23 cellular contexts compared by ENCODE assay signal in genomic region chr16:88636488-88637265, GRCh38. TPM values are rescaled to one million over a fixed set of nuclear protein-coding genes. Genes with fewer than 3 reads are reported as not detected.
DNase-seq lines count a peak whose midpoint lies in the region; ATAC-seq and TF ChIP-seq lines count a peak whose summit lies in the region.
"Had no signal": no experiment of that assay in that cellular context is flagged by ENCODE, and none has a peak within 500 bp of the region (broad histone marks: within the 10 kb centered on the region; RNA-seq: fewer than 3 reads in every experiment).

No MANE protein-coding gene starts in this region.

- peak overlapping the region; percentile 77 for H2BK15ac ChIP-seq in mesenchymal stem cell (ENCODE audit: low read depth, poor library complexity, severe bottlenecking)

- no peak overlapping the region for H4K8ac ChIP-seq in mesenchymal stem cell (ENCODE audit: low read length)

- no peak overlapping the region for H2AK5ac ChIP-seq in mesenchymal stem cell (ENCODE audit: low read length, severe bottlenecking)

- H3K4ac ChIP-seq in mesenchymal stem cell (ENCODE audit: low read depth in 1 of 2, low read length in 2 of 2) = peak overlapping the region in 1 of 2 experiments; percentile 8

- intact Hi-C loops in activated CD4-positive, alpha-beta T cell treated with anti-CD3 and anti-CD28 coated beads for 36 hours (cut with DNase I, micrococcal nuclease) = loop anchor here in 1 of 2 experiments (10.0 kb wide), 1 partner anchor 148 kb away; the partner anchor contains the start of gene PIEZO1
- intact Hi-C loops in dorsolateral prefrontal cortex (cut with DNase I) = no loop called here

- H3K36me3 Mint-ChIP-seq in activated CD4-positive, alpha-beta T cell treated with anti-CD3 and anti-CD28 coated beads for 36 hours (ENCODE audit: low read depth) = peaks cover 8% of the 10 kb centered on the region
- no peaks in the 10 kb centered on the region for H3K36me3 Mint-ChIP-seq in T-helper 17 cell (ENCODE audit: low read depth)

- peaks cover 2% of the 10 kb centered on the region for H3K79me1 ChIP-seq in mesenchymal stem cell (replicated peaks; ENCODE audit: low read length, poor library complexity, severe bottlenecking)

- no peak overlapping the region for H3K18ac ChIP-seq in mesenchymal stem cell (ENCODE audit: low read depth in 1 of 2, low read length in 2 of 2)

- H3K9me3 ChIP-seq in BLaER1 (no peaks in the 10 kb centered on the region), T-helper 17 cell (ENCODE audit: control insufficient read depth, low read length, poor library complexity, severe bottlenecking) (no peaks in the 10 kb centered on the region), mesenchymal stem cell (ENCODE audit: control insufficient read depth, low read length) (no peaks in the 10 kb centered on the region)
- H3K9me3 ChIP-seq: breast epithelium had no signal

- H3K14ac ChIP-seq in mesenchymal stem cell (ENCODE audit: low read length in 2 of 2) = no peak overlapping the region

- H3K4me3 ChIP-seq in BLaER1 = no peak overlapping the region
- H3K4me3 ChIP-seq in mesenchymal stem cell (ENCODE audit: insufficient read depth in 1 of 2, low read depth in 1 of 2, low read length in 2 of 2) = no peak overlapping the region
- H3K4me3 ChIP-seq in dorsolateral prefrontal cortex = no peak overlapping the region
- H3K4me3 ChIP-seq: breast epithelium, GM12878, lung, PC-9 had no signal

- no peak overlapping the region for H3K9ac ChIP-seq in BLaER1
- no peak overlapping the region for H3K9ac ChIP-seq in mesenchymal stem cell (ENCODE audit: low read length)
- H3K9ac ChIP-seq: parathyroid adenoma had no signal

- peak overlapping the region; percentile 96 for H3K4me2 ChIP-seq in BLaER1
- no peak overlapping the region for H3K4me2 ChIP-seq in mesenchymal stem cell (ENCODE audit: low read length, poor library complexity, severe bottlenecking)
- H3K4me2 ChIP-seq: PC-9 had no signal

- peaks cover 44% of the 10 kb centered on the region for H3K4me1 Mint-ChIP-seq in activated CD4-positive, alpha-beta T cell treated with anti-CD3 and anti-CD28 coated beads for 36 hours
- peaks cover 35% of the 10 kb centered on the region for H3K4me1 Mint-ChIP-seq in T-helper 17 cell

- POLR2A ChIA-PET in activated CD4-positive, alpha-beta T cell treated with anti-CD3 and anti-CD28 coated beads for 36 hours (lab: Charles Lee) = interaction anchor here (0.6 to 0.9 kb wide), 2 partner anchors 13 to 463 kb away, joined by 3 to 5 read pairs; no protein-coding TSS in a partner anchor

- no peak for DNase-seq in activated CD4-positive, alpha-beta T cell treated with anti-CD3 and anti-CD28 coated beads for 36 hours
- DNase-seq in activated CD4-positive, alpha-beta T cell treated with anti-CD3 and anti-CD28 coated beads for 1 hour = no peak
- no peak for DNase-seq in T-helper 17 cell
- no peak for DNase-seq in mesenchymal stem cell
- DNase-seq in dorsolateral prefrontal cortex = no peak
- DNase-seq in NCI-H187 treated with DMSO at 0.1 percent for 48 hours (lab: John Stamatoyannopoulos, UW) = no peak
- DNase-seq: activated CD4-positive, CD25-positive, alpha-beta regulatory T cell; erythroblast; foreskin melanocyte; hippocampal formation; islet precursor cell; NCI-H82 had no signal

- H3K4me1 ChIP-seq in BLaER1 = peaks cover 97% of the 10 kb centered on the region
- peaks cover 26% of the 10 kb centered on the region for H3K4me1 ChIP-seq in mesenchymal stem cell (ENCODE audit: control insufficient read depth, insufficient read depth, low read depth, low read length)
- H3K4me1 ChIP-seq: parathyroid adenoma had no signal

- H3K27ac ChIP-seq in BLaER1 (no peak overlapping the region), mesenchymal stem cell (ENCODE audit: low read length, poor library complexity, severe bottlenecking) (no peak overlapping the region), dorsolateral prefrontal cortex (no peak overlapping the region)
- H3K27ac ChIP-seq: breast epithelium, parathyroid adenoma, PC-9 had no signal

- H3K27me3 ChIP-seq in BLaER1 (peaks cover 67% of the 10 kb centered on the region), mesenchymal stem cell (ENCODE audit: control insufficient read depth in 1 of 2, insufficient read depth in 1 of 2, low read length in 2 of 2) (peaks cover 26 to 58% of the 10 kb centered on the region in 2 experiments), dorsolateral prefrontal cortex (peaks cover 0 to 28% (median 11%) of the 10 kb centered on the region in 45 donors)

- H3K23ac ChIP-seq in mesenchymal stem cell (ENCODE audit: low read length in 2 of 2) = no peak overlapping the region

- no peak overlapping the region for H2BK5ac ChIP-seq in mesenchymal stem cell (ENCODE audit: low read depth, low read length, poor library complexity, severe bottlenecking)

- H2BK12ac ChIP-seq in mesenchymal stem cell (ENCODE audit: low read length in 2 of 2) = no peak overlapping the region

- H3K27me3 Mint-ChIP-seq in activated CD4-positive, alpha-beta T cell treated with anti-CD3 and anti-CD28 coated beads for 36 hours = peaks cover 23% of the 10 kb centered on the region
- H3K27me3 Mint-ChIP-seq in T-helper 17 cell = peaks cover 15% of the 10 kb centered on the region

- H4K20me1 ChIP-seq in BLaER1 = peaks cover 78% of the 10 kb centered on the region

- 83% methylated on average over 19 of the region's 23 CpGs for whole genome bisulfite sequencing in mesenchymal stem cell

- H2BK120ac ChIP-seq in mesenchymal stem cell (ENCODE audit: low read depth, low read length) = no peak overlapping the region

- H2AFZ ChIP-seq in mesenchymal stem cell (ENCODE audit: low read depth, low read length) = no peak overlapping the region
- H2AFZ ChIP-seq: parathyroid adenoma, PC-9 had no signal

- CTCF ChIA-PET in activated CD4-positive, alpha-beta T cell treated with anti-CD3 and anti-CD28 coated beads for 36 hours (lab: Charles Lee) = no interaction called here

- H3K36me3 ChIP-seq in BLaER1 = peaks cover 10% of the 10 kb centered on the region
- H3K36me3 ChIP-seq in mesenchymal stem cell (ENCODE audit: control insufficient read depth in 1 of 2, insufficient read depth in 2 of 2, low read depth in 1 of 2, low read length in 2 of 2) = peaks cover 9 to 15% of the 10 kb centered on the region in 2 experiments
- H3K36me3 ChIP-seq: breast epithelium had no signal

- H3K9me3 Mint-ChIP-seq in activated CD4-positive, alpha-beta T cell treated with anti-CD3 and anti-CD28 coated beads for 36 hours (ENCODE audit: low read depth) = no peaks in the 10 kb centered on the region

- H3K27ac Mint-ChIP-seq in activated CD4-positive, alpha-beta T cell treated with anti-CD3 and anti-CD28 coated beads for 36 hours = no peak overlapping the region
- peak overlapping the region; percentile 83 for H3K27ac Mint-ChIP-seq in T-helper 17 cell

- H4K91ac ChIP-seq in mesenchymal stem cell (ENCODE audit: low read length) = no peak overlapping the region

- no peak for ATAC-seq in activated CD4-positive, alpha-beta T cell treated with anti-CD3 and anti-CD28 coated beads for 36 hours
- ATAC-seq in T-helper 17 cell = no peak
- no peak for ATAC-seq in HG02870 (IDR thresholded peaks at IDR 0.05; ENCODE audit: unreplicated experiment)
- ATAC-seq: GM12878 had no signal

- peak overlapping the region; percentile 33 for H3K4me3 Mint-ChIP-seq in activated CD4-positive, alpha-beta T cell treated with anti-CD3 and anti-CD28 coated beads for 36 hours
- peak overlapping the region; percentile 43 for H3K4me3 Mint-ChIP-seq in T-helper 17 cell

- TF ChIP-seq CTCF in dorsolateral prefrontal cortex (IDR thresholded peaks at IDR 0.05 in 54 of 56, conservative IDR thresholded peaks at IDR 0.05 in 2 of 56; ENCODE audit: low read depth in 1 of 56, partially characterized antibody in 56 of 56) = no peak

RNA-seq across cellular contexts. Expression of gene IL17C, which starts 1.7 kb away (rescaled TPM):
- under 1 TPM in 1 of 2 experiments, not detected in 1; 0.18 TPM for total RNA-seq in activated CD4-positive, alpha-beta T cell treated with anti-CD3 and anti-CD28 coated beads for 36 hours
- total RNA-seq in T-helper 17 cell = under 1 TPM; 0.65 to 0.86 TPM
- polyA plus RNA-seq in mesenchymal stem cell (2013, experiment 1 of 2) = 0.12 TPM
- 0.11 TPM for polyA plus RNA-seq in mesenchymal stem cell (2013, experiment 2 of 2)
- under 1 TPM in 2 of 120 experiments, not detected in 118; 0.47 to 0.80 TPM for total RNA-seq in dorsolateral prefrontal cortex
- total RNA-seq: A172, breast epithelium, GM12878, H4, lung, PC-9, subcutaneous adipose tissue, urinary bladder had no signal
- polyA plus RNA-seq: GM12878 had no signal

RNA-seq across cellular contexts. Expression of gene CYBA, which starts 14.2 kb away (rescaled TPM):
- 100 to 1,000 TPM; 155 to 200 TPM for total RNA-seq in activated CD4-positive, alpha-beta T cell treated with anti-CD3 and anti-CD28 coated beads for 36 hours
- total RNA-seq in T-helper 17 cell (100 to 1,000 TPM; 346 to 383 TPM), dorsolateral prefrontal cortex (10 to 100 TPM in 119 of 120 experiments, 1 to 10 TPM in 1; 8.7 to 94.0 (median 30.1) TPM)
- polyA plus RNA-seq in mesenchymal stem cell (2013, experiment 1 of 2) = 319 TPM
- polyA plus RNA-seq in mesenchymal stem cell (2013, experiment 2 of 2) = 325 TPM
- total RNA-seq: H4 had no signal

RNA-seq across cellular contexts. Expression of gene MVD, which starts 26.2 kb away (rescaled TPM):
- 10 to 100 TPM; 62.8 to 81.1 TPM for total RNA-seq in activated CD4-positive, alpha-beta T cell treated with anti-CD3 and anti-CD28 coated beads for 36 hours
- 10 to 100 TPM; 40.4 to 72.8 TPM for total RNA-seq in T-helper 17 cell
- polyA plus RNA-seq in mesenchymal stem cell (2013, experiment 1 of 2) = 120 TPM
- 109 TPM for polyA plus RNA-seq in mesenchymal stem cell (2013, experiment 2 of 2)
- total RNA-seq in dorsolateral prefrontal cortex = 100 to 1,000 TPM in 5 of 120 experiments, 10 to 100 TPM in 115; 44.3 to 110 (median 70.6) TPM

RNA-seq across cellular contexts. Expression of gene SNAI3, which starts 49.6 kb away (rescaled TPM):
- total RNA-seq in activated CD4-positive, alpha-beta T cell treated with anti-CD3 and anti-CD28 coated beads for 36 hours = 1 to 10 TPM; 3.6 to 4.1 TPM
- 10 to 100 TPM in 1 of 2 donors, 1 to 10 TPM in 1; 7.7 to 10.2 TPM for total RNA-seq in T-helper 17 cell
- polyA plus RNA-seq in mesenchymal stem cell (2013, experiment 1 of 2) = 0.06 TPM
- 0.10 TPM for polyA plus RNA-seq in mesenchymal stem cell (2013, experiment 2 of 2)
- total RNA-seq in dorsolateral prefrontal cortex = 1 to 10 TPM in 49 of 120 experiments, under 1 TPM in 62, not detected in 9; 0.26 to 2.6 (median 0.90) TPM
- total RNA-seq: A172, urinary bladder had no signal
